ENCODE assay signal across 25 cellular contexts in genomic region chr5:133777951-133778350, GRCh38.
A peak's percentile ranks its signal among the peaks of the same experiment; 100 is the strongest.
DNase-seq lines count a peak whose midpoint lies in the region; ATAC-seq and TF ChIP-seq lines count a peak whose summit lies in the region.
"Had no signal": no experiment of that assay in that cellular context is flagged by ENCODE, and none has a peak within 500 bp of the region (broad histone marks: within the 10 kb centered on the region; RNA-seq: fewer than 3 reads in every experiment).

No MANE protein-coding gene starts in this region.

- no peaks in the 10 kb centered on the region for H3K36me3 Mint-ChIP-seq in endodermal cell (ENCODE audit: low read depth)
- no peaks in the 10 kb centered on the region for H3K36me3 Mint-ChIP-seq in osteocyte (ENCODE audit: unreplicated experiment)
- no peaks in the 10 kb centered on the region for H3K36me3 Mint-ChIP-seq in activated T-cell treated with anti-CD3 and anti-CD28 coated beads, Interleukin-2, amount 50 U/mL, for 72 hours (ENCODE audit: insufficient read depth in 2 of 2)
- H3K36me3 Mint-ChIP-seq: CD14-positive monocyte; CD4-positive, alpha-beta memory T cell; CD4-positive, CD25-positive, alpha-beta regulatory T cell; CD8-positive, alpha-beta memory T cell had no signal

- H3K9ac ChIP-seq in endodermal cell (ENCODE audit: extremely low read depth, low read length, poor library complexity, severe bottlenecking) = no peak overlapping the region
- H3K9ac ChIP-seq: BLaER1 had no signal

- H3K4me3 Mint-ChIP-seq in endodermal cell (no peak overlapping the region), osteocyte (ENCODE audit: unreplicated experiment) (no peak overlapping the region)
- no peak overlapping the region for H3K4me3 Mint-ChIP-seq in activated T-cell treated with anti-CD3 and anti-CD28 coated beads, Interleukin-2, amount 50 U/mL, for 72 hours
- H3K4me3 Mint-ChIP-seq: CD14-positive monocyte; CD4-positive, alpha-beta memory T cell; CD4-positive, CD25-positive, alpha-beta regulatory T cell; CD8-positive, alpha-beta memory T cell had no signal

- H3K27me3 Mint-ChIP-seq in endodermal cell (ENCODE audit: insufficient read depth) = peaks cover 11% of the 10 kb centered on the region
- peaks cover 18% of the 10 kb centered on the region for H3K27me3 Mint-ChIP-seq in osteocyte (ENCODE audit: unreplicated experiment)
- H3K27me3 Mint-ChIP-seq in activated T-cell treated with anti-CD3 and anti-CD28 coated beads, Interleukin-2, amount 50 U/mL, for 72 hours (ENCODE audit: low read depth) = peaks cover 8% of the 10 kb centered on the region

- peaks cover 17% of the 10 kb centered on the region for H3K27me3 ChIP-seq in endodermal cell (ENCODE audit: control insufficient read depth, insufficient read depth, low read length, poor library complexity, severe bottlenecking)
- H3K27me3 ChIP-seq: BE2C, BLaER1 had no signal

- no peak for TF ChIP-seq CTCF in coronary artery (IDR thresholded peaks at IDR 0.05)
- TF ChIP-seq CTCF in endodermal cell (conservative IDR thresholded peaks at IDR 0.05) = no peak
- TF ChIP-seq CTCF in osteocyte (IDR thresholded peaks at IDR 0.05) = no peak

- H3K27ac Mint-ChIP-seq in endodermal cell (no peak overlapping the region), osteocyte (ENCODE audit: unreplicated experiment) (no peak overlapping the region)
- H3K27ac Mint-ChIP-seq in activated T-cell treated with anti-CD3 and anti-CD28 coated beads, Interleukin-2, amount 50 U/mL, for 72 hours = no peak overlapping the region
- H3K27ac Mint-ChIP-seq: CD14-positive monocyte; CD4-positive, alpha-beta memory T cell; CD4-positive, CD25-positive, alpha-beta regulatory T cell; CD8-positive, alpha-beta memory T cell had no signal

- H3K4me1 Mint-ChIP-seq in endodermal cell (peaks cover 7% of the 10 kb centered on the region), osteocyte (ENCODE audit: unreplicated experiment) (no peaks in the 10 kb centered on the region)
- H3K4me1 Mint-ChIP-seq in activated T-cell treated with anti-CD3 and anti-CD28 coated beads, Interleukin-2, amount 50 U/mL, for 72 hours (ENCODE audit: low read depth) = no peaks in the 10 kb centered on the region
- H3K4me1 Mint-ChIP-seq: CD14-positive monocyte; CD4-positive, alpha-beta memory T cell; CD4-positive, CD25-positive, alpha-beta regulatory T cell; CD8-positive, alpha-beta memory T cell had no signal

- peak; percentile 7 for DNase-seq in coronary artery (ENCODE audit: low spot score)
- peak; percentile 3 for DNase-seq in endodermal cell
- DNase-seq in osteocyte (ENCODE audit: extremely low spot score, unreplicated experiment) = peak; percentile 68
- DNase-seq in NCI-H1436 treated with DMSO at 0.1 percent for 48 hours (lab: John Stamatoyannopoulos, UW) = no peak
- no peak for DNase-seq in activated T-cell treated with anti-CD3 and anti-CD28 coated beads, Interleukin-2, amount 50 U/mL, for 72 hours
- no peak for DNase-seq in dedifferentiated amniotic fluid mesenchymal stem cell (ENCODE audit: extremely low spot score)
- no peak for DNase-seq in NCI-H1930 (lab: John Stamatoyannopoulos, UW)
- DNase-seq: 8988T; ACHN; BE2C; C1 segment of cervical spinal cord; CD4-positive, alpha-beta memory T cell; CD4-positive, CD25-positive, alpha-beta regulatory T cell; CD8-positive, alpha-beta memory T cell; COR-L47; DMS 273 treated with DMSO at 0.1 percent for 48 hours; DMS153; DMS53; DMS79; DND-41; EL; GDM1 had no signal

- ATAC-seq in activated T-cell treated with anti-CD3 and anti-CD28 coated beads, Interleukin-2, amount 50 U/mL, for 72 hours (replicated peaks in 1 of 2) = no peak
- ATAC-seq: GM12878 had no signal

- no peaks in the 10 kb centered on the region for H3K36me3 ChIP-seq in endodermal cell (ENCODE audit: control insufficient read depth, insufficient read depth, low read length)
- H3K36me3 ChIP-seq: BE2C, BLaER1 had no signal

- no peak overlapping the region for H3K4me3 ChIP-seq in coronary artery
- no peak overlapping the region for H3K4me3 ChIP-seq in endodermal cell (ENCODE audit: low read length)
- H3K4me3 ChIP-seq: BLaER1, GM12878 had no signal

- H3K27ac ChIP-seq in coronary artery = no peak overlapping the region
- no peak overlapping the region for H3K27ac ChIP-seq in endodermal cell (ENCODE audit: low read depth, low read length)
- H3K27ac ChIP-seq: BLaER1 had no signal

- H3K4me1 ChIP-seq in endodermal cell (ENCODE audit: control insufficient read depth, insufficient read depth, low read length) = no peaks in the 10 kb centered on the region
- H3K4me1 ChIP-seq: BE2C had no signal

- H3K9me3 Mint-ChIP-seq in endodermal cell (no peaks in the 10 kb centered on the region), osteocyte (ENCODE audit: unreplicated experiment) (no peaks in the 10 kb centered on the region)
- no peaks in the 10 kb centered on the region for H3K9me3 Mint-ChIP-seq in activated T-cell treated with anti-CD3 and anti-CD28 coated beads, Interleukin-2, amount 50 U/mL, for 72 hours
- H3K9me3 Mint-ChIP-seq: CD8-positive, alpha-beta memory T cell had no signal

- WGBS in endodermal cell (ENCODE audit: insufficient coverage in 1 of 2, insufficient read length in 1 of 2), 2 experiments = 78 to 80% methylated on average over 3 of the region's 3 CpGs

- H3K9me3 ChIP-seq in endodermal cell (ENCODE audit: control insufficient read depth, low read length) = no peaks in the 10 kb centered on the region
- H3K9me3 ChIP-seq: BE2C, BLaER1 had no signal

Comparison
In these comparisons a context has a peak if more than half of its experiments do, and no peak if none do; other contexts are left out.
1. DNase-seq: peak in coronary artery (single experiment), endodermal cell (single experiment) and osteocyte (single experiment); none in NCI-H1436 treated with DMSO at 0.1 percent for 48 hours (single experiment), activated T-cell treated with anti-CD3 and anti-CD28 coated beads, Interleukin-2, amount 50 U/mL, for 72 hours (0 of 2), dedifferentiated amniotic fluid mesenchymal stem cell (single experiment) and NCI-H1930 (0 of 2).